Comparison of ENCODE assay signal across 9 cellular contexts in genomic region chr5:34415559-34416198, GRCh38.
A peak's percentile ranks its signal among the peaks of the same experiment; 100 is the strongest.
DNase-seq lines count a peak whose midpoint lies in the region; ATAC-seq, FAIRE-seq and TF ChIP-seq lines count a peak whose summit lies in the region.
"Had no signal": no experiment of that assay in that cellular context is flagged by ENCODE, and none has a peak within 500 bp of the region (broad histone marks: within the 10 kb centered on the region; RNA-seq: fewer than 3 reads in every experiment).

No MANE protein-coding gene starts in this region.

- intact Hi-C loops in GM12878 (cut with micrococcal nuclease; ENCODE audit: unreplicated experiment) (no loop called here), Calu3 (cut with micrococcal nuclease; ENCODE audit: unreplicated experiment) (no loop called here)

- TF ChIP-seq POLR2A in GM12878 (IDR thresholded peaks at IDR 0.05; ENCODE audit: low read depth, low read length), result no peak

- no peak overlapping the region for H3K27ac Mint-ChIP-seq in Calu3 (ENCODE audit: unreplicated experiment)

- in situ Hi-C loops in GM12878 (cut with MboI), result no loop called here

- SMC1A ChIA-PET in GM12878 (lab: Charles Lee; ENCODE audit: uncharacterized antibody, unreplicated experiment), result interaction anchor here (0.7 kb wide), 1 partner anchor 37 kb away, joined by 3 read pairs; no protein-coding TSS in a partner anchor

- H3K4me3 ChIP-seq in GM06990 (replicated peaks; ENCODE audit: low read depth, low read length) (no peak overlapping the region), GM12878 (no peak overlapping the region)

- H3K36me3 ChIP-seq in GM06990 (ENCODE audit: control insufficient read depth, insufficient read depth, low read length), result no peaks in the 10 kb centered on the region
- H3K36me3 ChIP-seq in GM12878 (ENCODE audit: control insufficient read depth in 2 of 2, insufficient read depth in 2 of 2, low read length in 1 of 2), result no peaks in the 10 kb centered on the region

- no peaks in the 10 kb centered on the region; the same call in 2 of the 3 replicates for H3K9me3 ChIP-seq in GM12878 (replicated peaks; ENCODE audit: control insufficient read depth, insufficient read depth, low read length)

- H3K9ac ChIP-seq in GM12878 (ENCODE audit: control insufficient read depth, insufficient read depth, low read length), result no peak overlapping the region

- 0 out of 2 replicates have a peak overlapping the region, but pooled peaks have one; percentile 42 for H3K4me2 ChIP-seq in GM12878 (ENCODE audit: control insufficient read depth, insufficient read depth)

- no peaks in the 10 kb centered on the region for H3K36me3 Mint-ChIP-seq in Calu3 (ENCODE audit: insufficient read depth, unreplicated experiment)

- no peaks in the 10 kb centered on the region for H3K27me3 Mint-ChIP-seq in Calu3 (ENCODE audit: unreplicated experiment)

- TF ChIP-seq CTCF in GM06990 (IDR thresholded peaks at IDR 0.05; ENCODE audit: insufficient read depth, low read length, poor library complexity, severe bottlenecking) (no peak), GM12878 (IDR thresholded peaks at IDR 0.05 in 2 of 3, conservative IDR thresholded peaks at IDR 0.05 in 1 of 3; ENCODE audit: control insufficient read depth in 2 of 3, extremely low read depth in 1 of 3, insufficient read depth in 1 of 3, low read depth in 3 of 3, low read length in 3 of 3) (no peak), Calu3 (IDR thresholded peaks at IDR 0.05; ENCODE audit: unreplicated experiment) (no peak)

- POLR2A ChIA-PET in GM12878 (lab: Charles Lee), result no interaction called here

- 5% methylated on average over 2 of the region's 2 CpGs for WGBS in GM12878 (ENCODE audit: insufficient coverage, insufficient replicate concordance, low lambda C conversion rate, missing lambda C conversion rate)

- no peak overlapping the region for H3K4me3 Mint-ChIP-seq in Calu3 (ENCODE audit: low read depth, unreplicated experiment)

- BruUV-seq in GM12878 (replicated peaks; lab: Mats Ljungman, UMichigan) (no TSS peak), Calu3 (replicated peaks; lab: Mats Ljungman, UMichigan) (no TSS peak)

- no peaks in the 10 kb centered on the region for H3K27me3 ChIP-seq in GM06990 (replicated peaks; ENCODE audit: control insufficient read depth, insufficient read depth, low read length)
- no peaks in the 10 kb centered on the region for H3K27me3 ChIP-seq in GM12878 (replicated peaks in 1 of 2; ENCODE audit: control insufficient read depth in 2 of 2, insufficient read depth in 2 of 2, low read length in 1 of 2)

- ATAC-seq in GM19467 (IDR thresholded peaks at IDR 0.05; ENCODE audit: unreplicated experiment) (peak; percentile 100), HG03095 (IDR thresholded peaks at IDR 0.05; ENCODE audit: unreplicated experiment) (peak; percentile 99), GM12878 (peak; percentile 100)

- RAD21 ChIA-PET in GM12878 (lab: Charles Lee; ENCODE audit: unreplicated experiment), result no interaction called here

- TF ChIP-seq RAD21 in GM12878 (IDR thresholded peaks at IDR 0.05; ENCODE audit: insufficient read depth, low read depth, low read length), result no peak

- no peaks in the 10 kb centered on the region for H3K4me1 ChIP-seq in GM12878 (ENCODE audit: control insufficient read depth, insufficient read depth, low read length)

- DNase-seq in GM06990 (ENCODE audit: extremely low read depth, insufficient read length), result peak; percentile 24
- peak; percentile 23 for DNase-seq in GM12878 (ENCODE audit: low read depth, low spot score)
- no peak for DNase-seq in stimulated activated CD4-positive, alpha-beta T cell treated with anti-CD3 and anti-CD28 coated beads, Interleukin-4, amount 100 ng/mL, for 1 hour
- DNase-seq in Calu3, result no peak
- DNase-seq in 8988T, result no peak
- DNase-seq in ureter (ENCODE audit: low spot score), result no peak
- DNase-seq: aorta had no signal

- H3K27ac ChIP-seq in GM12878 (ENCODE audit: control insufficient read depth, insufficient read depth), result no peak overlapping the region

- CTCF ChIA-PET in GM12878 (lab: Yijun Ruan, JAX) (interaction anchor here (0.8 to 0.9 kb wide), 2 partner anchors 31 to 170 kb away, joined by 3 read pairs; no protein-coding TSS in a partner anchor), Calu3 (lab: Charles Lee) (interaction anchor here (0.7 to 1.1 kb wide), 3 partner anchors 11 to 693 kb away, joined by 3 to 7 read pairs (median 4); no protein-coding TSS in a partner anchor)

- H2AFZ ChIP-seq in GM12878 (ENCODE audit: control insufficient read depth, low read depth, low read length), result peak overlapping the region; percentile 84

- FAIRE-seq in GM12878 (lab: Jason Lieb, UNC), result peak; percentile 31

- H3K9me3 Mint-ChIP-seq in Calu3 (ENCODE audit: low read depth, unreplicated experiment), result no peaks in the 10 kb centered on the region

- no peaks in the 10 kb centered on the region for H4K20me1 ChIP-seq in GM12878 (ENCODE audit: control insufficient read depth, insufficient read depth)

- H3K79me2 ChIP-seq in GM12878 (ENCODE audit: control insufficient read depth, insufficient read depth, low read length), result no peaks in the 10 kb centered on the region

- TF ChIP-seq EP300 in GM12878 (IDR thresholded peaks at IDR 0.05; ENCODE audit: borderline replicate concordance in 1 of 2, control insufficient read depth in 1 of 2, low read depth in 2 of 2, low read length in 2 of 2), result no peak

- no peaks in the 10 kb centered on the region for H3K4me1 Mint-ChIP-seq in Calu3 (ENCODE audit: low read depth, unreplicated experiment)

TF ChIP-seq in GM12878, 131 proteins besides CTCF, POLR2A, EP300 and RAD21:
- TF ChIP-seq SRF (IDR thresholded peaks at IDR 0.05; ENCODE audit: low read depth in 2 of 2, low read length in 2 of 2) (peak in 1 of 2 experiments; percentile 87; a peak in 2 of 4 replicates), ZBED1 (IDR thresholded peaks at IDR 0.05; ENCODE audit: borderline replicate concordance) (no peak), RUNX3 (IDR thresholded peaks at IDR 0.05; ENCODE audit: low read length) (0 out of 2 replicates have a peak, but pooled peaks have one; percentile 7), YY1 (IDR thresholded peaks at IDR 0.05; ENCODE audit: low read depth, low read length) (peak; percentile 57), HCFC1 (IDR thresholded peaks at IDR 0.05; ENCODE audit: low read length) (no peak), CREM (IDR thresholded peaks at IDR 0.05; ENCODE audit: low read depth) (0 out of 2 replicates have a peak, but pooled peaks have one; percentile 7), ATF7 (IDR thresholded peaks at IDR 0.05; ENCODE audit: low read depth) (peak; percentile 40; the same call in 1 of the 2 replicates)
- TF ChIP-seq, protein P1, sequence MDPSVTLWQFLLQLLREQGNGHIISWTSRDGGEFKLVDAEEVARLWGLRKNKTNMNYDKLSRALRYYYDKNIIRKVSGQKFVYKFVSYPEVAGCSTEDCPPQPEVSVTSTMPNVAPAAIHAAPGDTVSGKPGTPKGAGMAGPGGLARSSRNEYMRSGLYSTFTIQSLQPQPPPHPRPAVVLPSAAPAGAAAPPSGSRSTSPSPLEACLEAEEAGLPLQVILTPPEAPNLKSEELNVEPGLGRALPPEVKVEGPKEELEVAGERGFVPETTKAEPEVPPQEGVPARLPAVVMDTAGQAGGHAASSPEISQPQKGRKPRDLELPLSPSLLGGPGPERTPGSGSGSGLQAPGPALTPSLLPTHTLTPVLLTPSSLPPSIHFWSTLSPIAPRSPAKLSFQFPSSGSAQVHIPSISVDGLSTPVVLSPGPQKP (IDR thresholded peaks at IDR 0.05; ENCODE audit: low read depth, low read length), result peak; percentile 59; the same call in 1 of the 2 replicates

Comparison
In these comparisons a context has a peak if more than half of its experiments do, and no peak if none do; other contexts are left out.
1. DNase-seq: peak in GM06990 (single experiment) and GM12878 (single experiment); none in stimulated activated CD4-positive, alpha-beta T cell treated with anti-CD3 and anti-CD28 coated beads, Interleukin-4, amount 100 ng/mL, for 1 hour (single experiment), Calu3 (single experiment), 8988T (single experiment) and ureter (single experiment).
2. Peak in every context shown above with its lines, with median percentiles within 50 percentile points of each other: ATAC-seq.